ENCODE assay signal across 12 cellular contexts in genomic region chr3:124316034-124316287, GRCh38.
"Had no signal": no experiment of that assay in that cellular context is flagged by ENCODE, and none has a peak within 500 bp of the region (broad histone marks: within the 10 kb centered on the region; RNA-seq: fewer than 3 reads in every experiment).

No MANE protein-coding gene starts in this region.

- H3K4me3 Mint-ChIP-seq: activated CD4-positive, alpha-beta memory T cell treated with anti-CD3 and anti-CD28 coated beads for 36 hours; activated T-cell treated with anti-CD3 and anti-CD28 coated beads, Interleukin-2, amount 50 U/mL, for 4 hours; nephron; stimulated activated effector memory CD8-positive, alpha-beta T cell treated with anti-CD3 and anti-CD28 coated beads, Interleukin-12 subunit alpha, Interleukin-12 subunit beta, amount 100 ng/mL, for 72 hours; T-helper 2 cell treated with Interferon-gamma antibody and Interleukin-4, amounts not matched to agents 5 μg/mL and 100 μg/mL, for 36 hours had no signal

- H3K9me3 Mint-ChIP-seq: activated CD4-positive, alpha-beta memory T cell treated with anti-CD3 and anti-CD28 coated beads for 36 hours; nephron; stimulated activated effector memory CD8-positive, alpha-beta T cell treated with anti-CD3 and anti-CD28 coated beads, Interleukin-12 subunit alpha, Interleukin-12 subunit beta, amount 100 ng/mL, for 72 hours; T-helper 2 cell treated with Interferon-gamma antibody and Interleukin-4, amounts not matched to agents 5 μg/mL and 100 μg/mL, for 36 hours had no signal

- H3K4me1 ChIP-seq: breast epithelium, prostate gland, right lobe of liver had no signal

- H3K36me3 ChIP-seq: breast epithelium, prostate gland, right lobe of liver, tibial artery had no signal

- H3K27me3 ChIP-seq: breast epithelium, right lobe of liver, tibial artery had no signal

- H3K36me3 Mint-ChIP-seq: activated CD4-positive, alpha-beta memory T cell treated with anti-CD3 and anti-CD28 coated beads for 36 hours; stimulated activated effector memory CD8-positive, alpha-beta T cell treated with anti-CD3 and anti-CD28 coated beads, Interleukin-12 subunit alpha, Interleukin-12 subunit beta, amount 100 ng/mL, for 72 hours had no signal

- H3K9me3 ChIP-seq: breast epithelium, prostate gland, right lobe of liver, tibial artery had no signal

- H3K27ac ChIP-seq: breast epithelium, prostate gland, right lobe of liver, tibial artery had no signal

- ATAC-seq: activated T-cell treated with anti-CD3 and anti-CD28 coated beads, Interleukin-2, amount 50 U/mL, for 4 hours; left colon; right lobe of liver; stimulated activated effector memory CD8-positive, alpha-beta T cell treated with anti-CD3 and anti-CD28 coated beads, Interleukin-12 subunit alpha, Interleukin-12 subunit beta, amount 100 ng/mL, for 72 hours had no signal

- DNase-seq: activated CD4-positive, alpha-beta memory T cell treated with anti-CD3 and anti-CD28 coated beads for 36 hours; activated CD4-positive, alpha-beta T cell treated with anti-CD3 and anti-CD28 coated beads for 1 hour; activated T-cell treated with anti-CD3 and anti-CD28 coated beads, Interleukin-2, amount 50 U/mL, for 4 hours; aorta; left colon; right lobe of liver; tibial artery had no signal

- H3K4me3 ChIP-seq: breast epithelium, prostate gland, right lobe of liver, tibial artery had no signal

- H3K27ac Mint-ChIP-seq: activated CD4-positive, alpha-beta memory T cell treated with anti-CD3 and anti-CD28 coated beads for 36 hours; nephron; stimulated activated effector memory CD8-positive, alpha-beta T cell treated with anti-CD3 and anti-CD28 coated beads, Interleukin-12 subunit alpha, Interleukin-12 subunit beta, amount 100 ng/mL, for 72 hours; T-helper 2 cell treated with Interferon-gamma antibody and Interleukin-4, amounts not matched to agents 5 μg/mL and 100 μg/mL, for 36 hours had no signal

- H3K4me1 Mint-ChIP-seq: nephron; stimulated activated effector memory CD8-positive, alpha-beta T cell treated with anti-CD3 and anti-CD28 coated beads, Interleukin-12 subunit alpha, Interleukin-12 subunit beta, amount 100 ng/mL, for 72 hours had no signal
